ENCODE assay signal across 19 cellular contexts in the genomic region with DNA sequence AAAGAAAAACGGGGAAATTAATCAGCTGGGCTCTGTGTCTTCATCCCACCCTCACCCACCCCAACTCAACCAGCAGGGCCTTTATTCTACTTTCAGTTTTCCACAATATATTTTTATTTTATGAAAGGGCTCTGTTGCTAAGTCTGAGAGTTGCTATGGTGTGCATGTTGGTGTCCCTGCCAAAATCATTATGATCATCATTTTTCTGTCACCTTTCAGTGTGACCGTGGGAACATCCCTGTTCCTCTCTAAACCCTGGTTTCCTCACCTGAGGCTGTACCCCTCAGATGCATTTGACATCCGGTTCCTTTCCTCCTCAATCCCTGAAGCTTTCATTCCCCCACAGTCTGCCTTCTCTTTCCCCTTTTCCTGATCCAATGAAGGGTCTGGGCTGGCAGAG.
DNase-seq lines count a peak whose midpoint lies in the region; ATAC-seq, FAIRE-seq and TF ChIP-seq lines count a peak whose summit lies in the region.
"Had no signal": no experiment of that assay in that cellular context is flagged by ENCODE, and none has a peak within 500 bp of the region (broad histone marks: within the 10 kb centered on the region; RNA-seq: fewer than 3 reads in every experiment).

No MANE protein-coding gene starts in this region.

- H3K4me2 ChIP-seq in astrocyte (ENCODE audit: low read length): peak overlapping the region; percentile 72

- H3K9me3 ChIP-seq in astrocyte (ENCODE audit: insufficient read depth, low read depth, low read length): no peaks in the 10 kb centered on the region
- no peaks in the 10 kb centered on the region for H3K9me3 ChIP-seq in mesodermal cell (ENCODE audit: control insufficient read depth, low read length)
- no peaks in the 10 kb centered on the region for H3K9me3 ChIP-seq in thoracic aorta
- H3K9me3 ChIP-seq: Peyer's patch, upper lobe of left lung had no signal

- H3K36me3 Mint-ChIP-seq in activated naive CD8-positive, alpha-beta T cell treated with anti-CD3 and anti-CD28 coated beads for 36 hours: no peaks in the 10 kb centered on the region
- no peaks in the 10 kb centered on the region for H3K36me3 Mint-ChIP-seq in activated naive CD8-positive, alpha-beta T cell treated with anti-CD3 and anti-CD28 coated beads, Interleukin-2, amount 50 U/mL, for 24 hours (ENCODE audit: low read depth)
- no peaks in the 10 kb centered on the region for H3K36me3 Mint-ChIP-seq in astrocyte (ENCODE audit: low read depth, unreplicated experiment)

- no peak overlapping the region for H3K27ac ChIP-seq in astrocyte (ENCODE audit: low read depth, low read length)
- H3K27ac ChIP-seq in mesodermal cell (ENCODE audit: low read depth, low read length, severe bottlenecking): peak overlapping the region; percentile 41
- peak overlapping the region; percentile 82 to 85 for H3K27ac ChIP-seq in thoracic aorta
- H3K27ac ChIP-seq: upper lobe of left lung had no signal

- peak overlapping the region; percentile 38 for H3K27ac Mint-ChIP-seq in activated naive CD8-positive, alpha-beta T cell treated with anti-CD3 and anti-CD28 coated beads for 36 hours
- H3K27ac Mint-ChIP-seq in activated naive CD8-positive, alpha-beta T cell treated with anti-CD3 and anti-CD28 coated beads, Interleukin-2, amount 50 U/mL, for 24 hours: no peak overlapping the region
- no peak overlapping the region for H3K27ac Mint-ChIP-seq in astrocyte (ENCODE audit: unreplicated experiment)
- H3K27ac Mint-ChIP-seq: activated CD8-positive, alpha-beta T cell treated with anti-CD3 and anti-CD28 coated beads, Interleukin-2, amount 10 ng/mL, durations not matched to agents 7 days and 5 days; activated T-helper 1 cell treated with anti-CD3 and anti-CD28 coated beads, Interleukin-12 subunit alpha, Interleukin-12 subunit beta, Interleukin-2, Interleukin-4 antibody, amounts not matched to agents 30 ng/mL and 10 ng/mL and 1 ng/mL, durations not matched to agents 14 hours and 24 hours and 36 hours had no signal

- peak overlapping the region; percentile 57 for H2AFZ ChIP-seq in astrocyte (ENCODE audit: low read depth, low read length)

- H3K9me3 Mint-ChIP-seq in activated naive CD8-positive, alpha-beta T cell treated with anti-CD3 and anti-CD28 coated beads for 36 hours: no peaks in the 10 kb centered on the region
- no peaks in the 10 kb centered on the region for H3K9me3 Mint-ChIP-seq in activated naive CD8-positive, alpha-beta T cell treated with anti-CD3 and anti-CD28 coated beads, Interleukin-2, amount 50 U/mL, for 24 hours
- H3K9me3 Mint-ChIP-seq in astrocyte (ENCODE audit: unreplicated experiment): peaks cover 2% of the 10 kb centered on the region
- H3K9me3 Mint-ChIP-seq: activated T-helper 1 cell treated with anti-CD3 and anti-CD28 coated beads, Interleukin-12 subunit alpha, Interleukin-12 subunit beta, Interleukin-2, Interleukin-4 antibody, amounts not matched to agents 30 ng/mL and 10 ng/mL and 1 ng/mL, durations not matched to agents 14 hours and 24 hours and 36 hours; CD4-positive, alpha-beta T cell had no signal

- no peak for DNase-seq in activated naive CD8-positive, alpha-beta T cell treated with anti-CD3 and anti-CD28 coated beads for 36 hours
- no peak for DNase-seq in activated naive CD8-positive, alpha-beta T cell treated with anti-CD3 and anti-CD28 coated beads, Interleukin-2, amount 50 U/mL, for 24 hours
- DNase-seq in astrocyte (ENCODE audit: low read depth) (no peak), thoracic aorta (ENCODE audit: low spot score) (no peak), D341Med (ENCODE audit: low spot score) (no peak)
- DNase-seq: 8988T; CD4-positive, alpha-beta T cell; NCI-H2029; NCI-H526; occipital lobe; small intestine; upper lobe of left lung had no signal

- H3K9ac ChIP-seq in astrocyte (ENCODE audit: low read length): peak overlapping the region; percentile 10

- H3K36me3 ChIP-seq in astrocyte (ENCODE audit: insufficient read depth, low read length) (no peaks in the 10 kb centered on the region), mesodermal cell (ENCODE audit: control insufficient read depth, insufficient read depth, low read length) (no peaks in the 10 kb centered on the region), thoracic aorta (no peaks in the 10 kb centered on the region)
- H3K36me3 ChIP-seq: Peyer's patch, upper lobe of left lung had no signal

- H3K79me2 ChIP-seq in astrocyte (ENCODE audit: insufficient read depth, low read length): no peaks in the 10 kb centered on the region

- peaks cover 30% of the 10 kb centered on the region for H3K4me1 Mint-ChIP-seq in activated naive CD8-positive, alpha-beta T cell treated with anti-CD3 and anti-CD28 coated beads for 36 hours
- H3K4me1 Mint-ChIP-seq in activated naive CD8-positive, alpha-beta T cell treated with anti-CD3 and anti-CD28 coated beads, Interleukin-2, amount 50 U/mL, for 24 hours: peaks cover 21% of the 10 kb centered on the region
- H3K4me1 Mint-ChIP-seq in astrocyte (ENCODE audit: low read depth, unreplicated experiment): peaks cover 42% of the 10 kb centered on the region

- no peak overlapping the region for H3K4me3 Mint-ChIP-seq in activated naive CD8-positive, alpha-beta T cell treated with anti-CD3 and anti-CD28 coated beads for 36 hours
- no peak overlapping the region for H3K4me3 Mint-ChIP-seq in activated naive CD8-positive, alpha-beta T cell treated with anti-CD3 and anti-CD28 coated beads, Interleukin-2, amount 50 U/mL, for 24 hours
- H3K4me3 Mint-ChIP-seq in astrocyte (ENCODE audit: unreplicated experiment): no peak overlapping the region
- H3K4me3 Mint-ChIP-seq: activated CD8-positive, alpha-beta T cell treated with anti-CD3 and anti-CD28 coated beads, Interleukin-2, amount 10 ng/mL, durations not matched to agents 7 days and 5 days; activated T-helper 1 cell treated with anti-CD3 and anti-CD28 coated beads, Interleukin-12 subunit alpha, Interleukin-12 subunit beta, Interleukin-2, Interleukin-4 antibody, amounts not matched to agents 30 ng/mL and 10 ng/mL and 1 ng/mL, durations not matched to agents 14 hours and 24 hours and 36 hours; CD4-positive, alpha-beta T cell had no signal

- H3K4me3 ChIP-seq in astrocyte (ENCODE audit: insufficient read depth, low read depth, low read length): no peak overlapping the region
- no peak overlapping the region for H3K4me3 ChIP-seq in mesodermal cell (ENCODE audit: extremely low read depth, insufficient read depth, low read length, poor library complexity, severe bottlenecking)
- peak overlapping the region; percentile 24 for H3K4me3 ChIP-seq in thoracic aorta
- H3K4me3 ChIP-seq: Peyer's patch, upper lobe of left lung had no signal

- H3K4me1 ChIP-seq in astrocyte (ENCODE audit: insufficient read depth, low read length) (peaks cover 45% of the 10 kb centered on the region), mesodermal cell (ENCODE audit: control insufficient read depth, insufficient read depth, low read length, poor library complexity, severe bottlenecking) (peaks cover 63% of the 10 kb centered on the region), thoracic aorta (ENCODE audit: control insufficient read depth in 1 of 2, low read depth in 2 of 2) (peaks cover 24 to 61% of the 10 kb centered on the region in 2 donors)

- H3K27me3 Mint-ChIP-seq in activated naive CD8-positive, alpha-beta T cell treated with anti-CD3 and anti-CD28 coated beads for 36 hours: no peaks in the 10 kb centered on the region
- peaks cover 6% of the 10 kb centered on the region for H3K27me3 Mint-ChIP-seq in activated naive CD8-positive, alpha-beta T cell treated with anti-CD3 and anti-CD28 coated beads, Interleukin-2, amount 50 U/mL, for 24 hours
- no peaks in the 10 kb centered on the region for H3K27me3 Mint-ChIP-seq in astrocyte (ENCODE audit: low read depth, unreplicated experiment)
- H3K27me3 Mint-ChIP-seq: CD4-positive, alpha-beta T cell had no signal

- no peaks in the 10 kb centered on the region for H4K20me1 ChIP-seq in astrocyte (ENCODE audit: insufficient read depth, low read length)

- WGBS in mesodermal cell (ENCODE audit: insufficient coverage in 2 of 2), 2 experiments: 88 to 94% methylated on average over 2 of the region's 3 CpGs

- TF ChIP-seq CTCF in astrocyte (IDR thresholded peaks at IDR 0.05; ENCODE audit: insufficient read depth, low read depth, low read length) (no peak), thoracic aorta (IDR thresholded peaks at IDR 0.05) (no peak)

- H3K27me3 ChIP-seq in astrocyte (ENCODE audit: insufficient read depth, low read length) (no peaks in the 10 kb centered on the region), thoracic aorta (replicated peaks; ENCODE audit: insufficient read depth) (no peaks in the 10 kb centered on the region)
- H3K27me3 ChIP-seq: Peyer's patch, upper lobe of left lung had no signal

- ATAC-seq in activated naive CD8-positive, alpha-beta T cell treated with anti-CD3 and anti-CD28 coated beads, Interleukin-2, amount 50 U/mL, for 24 hours: no peak
- ATAC-seq in thoracic aorta (ENCODE audit: insufficient number of reproducible peaks, low FRiP score, low read depth) (no peak), HG02840 (IDR thresholded peaks at IDR 0.05; ENCODE audit: low FRiP score, unreplicated experiment) (no peak), HG03354 (IDR thresholded peaks at IDR 0.05; ENCODE audit: poor library complexity, severe bottlenecking, unreplicated experiment) (no peak)

- FAIRE-seq in astrocyte (lab: Jason Lieb, UNC): no peak
- FAIRE-seq: islet of Langerhans, small intestine had no signal
